ENCODE assay signal across 16 cellular contexts in the genomic region with DNA sequence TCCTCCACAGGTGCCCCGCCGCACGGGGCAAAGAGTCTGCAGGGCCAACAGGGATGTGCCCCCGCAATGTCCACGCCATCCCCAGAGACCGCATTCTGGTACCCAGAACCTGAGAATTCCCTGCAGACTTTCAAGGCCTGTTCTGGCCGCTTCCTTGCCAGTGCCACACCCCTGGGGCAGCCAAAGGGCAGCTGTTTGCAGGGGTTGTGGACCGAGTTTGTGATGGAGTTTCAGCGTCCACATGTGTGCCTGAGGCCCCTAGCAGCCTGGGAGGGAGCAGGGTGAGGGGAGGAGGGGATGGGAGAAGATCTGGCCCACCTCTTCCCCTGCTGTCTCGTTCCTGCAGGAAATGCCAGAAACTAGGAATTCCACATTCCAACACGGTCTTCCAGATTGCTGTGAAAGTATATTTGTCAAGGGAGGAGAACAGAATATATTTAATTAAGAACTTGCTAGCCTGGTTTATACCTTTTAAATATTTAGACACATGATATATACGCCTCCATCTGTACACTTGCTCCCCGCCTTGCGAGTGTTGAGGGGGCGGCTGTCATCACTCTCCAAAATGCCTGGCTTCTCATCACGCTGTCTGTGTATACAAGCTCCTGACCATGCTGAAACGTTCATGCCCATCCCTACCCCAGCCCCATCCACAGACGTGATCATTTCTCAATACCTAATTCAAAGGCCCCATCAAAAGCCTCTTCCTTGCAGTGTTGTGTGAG. TPM values are rescaled to one million over a fixed set of nuclear protein-coding genes. Genes with fewer than 3 reads are reported as not detected.
DNase-seq lines count a peak whose midpoint lies in the region; ATAC-seq and TF ChIP-seq lines count a peak whose summit lies in the region.
"Had no signal": no experiment of that assay in that cellular context is flagged by ENCODE, and none has a peak within 500 bp of the region (broad histone marks: within the 10 kb centered on the region; RNA-seq: fewer than 3 reads in every experiment).

No MANE protein-coding gene starts in this region.

- no peaks in the 10 kb centered on the region for H3K36me3 ChIP-seq in GM23338 (ENCODE audit: insufficient read depth)
- no peaks in the 10 kb centered on the region for H3K36me3 ChIP-seq in colonic mucosa
- H3K36me3 ChIP-seq in smooth muscle cell (ENCODE audit: low read depth): no peaks in the 10 kb centered on the region
- H3K36me3 ChIP-seq: ascending aorta, ovary, uterus had no signal

- no peaks in the 10 kb centered on the region for H4K20me1 ChIP-seq in GM23338 (replicated peaks; ENCODE audit: insufficient read depth)
- H4K20me1 ChIP-seq in smooth muscle cell (ENCODE audit: low read depth): no peaks in the 10 kb centered on the region

- no peaks in the 10 kb centered on the region for H3F3A ChIP-seq in GM23338 (replicated peaks; ENCODE audit: low read depth)
- H3F3A ChIP-seq in smooth muscle cell (ENCODE audit: low read depth): no peaks in the 10 kb centered on the region

- H3K9me3 Mint-ChIP-seq in GM23338 (no peaks in the 10 kb centered on the region), nephron (no peaks in the 10 kb centered on the region)
- H3K9me3 Mint-ChIP-seq in naive thymus-derived CD8-positive, alpha-beta T cell: no peaks in the 10 kb centered on the region
- H3K9me3 Mint-ChIP-seq in activated naive CD4-positive, alpha-beta T cell treated with anti-CD3 and anti-CD28 coated beads, Interleukin-2, amount 10 ng/mL, durations not matched to agents 7 days and 5 days: no peaks in the 10 kb centered on the region

- H3K4me1 Mint-ChIP-seq in GM23338: peaks cover 13% of the 10 kb centered on the region
- peaks cover 23% of the 10 kb centered on the region for H3K4me1 Mint-ChIP-seq in nephron
- H3K4me1 Mint-ChIP-seq in naive thymus-derived CD8-positive, alpha-beta T cell: peaks cover 10 to 21% (median 15%) of the 10 kb centered on the region in 4 donors
- peaks cover 8% of the 10 kb centered on the region for H3K4me1 Mint-ChIP-seq in activated naive CD4-positive, alpha-beta T cell treated with anti-CD3 and anti-CD28 coated beads, Interleukin-2, amount 10 ng/mL, durations not matched to agents 7 days and 5 days

- H3K27ac ChIP-seq in GM23338 (ENCODE audit: low read depth): no peak overlapping the region
- peak overlapping the region; percentile 48 for H3K27ac ChIP-seq in colonic mucosa
- no peak overlapping the region for H3K27ac ChIP-seq in smooth muscle cell (ENCODE audit: low read depth)
- H3K27ac ChIP-seq: ascending aorta, RWPE1, uterus had no signal

- WGBS in smooth muscle cell (ENCODE audit: low lambda C conversion rate): 74% methylated on average over 18 of the region's 18 CpGs

- H3K4me3 ChIP-seq in AG10803 (ENCODE audit: low read length) (peak overlapping the region; percentile 40), GM23338 (no peak overlapping the region), colonic mucosa (no peak overlapping the region), smooth muscle cell (no peak overlapping the region)
- H3K4me3 ChIP-seq: ascending aorta, ovary, uterus had no signal

- H2AFZ ChIP-seq in GM23338 (peak overlapping the region; percentile 70), smooth muscle cell (ENCODE audit: low read depth) (no peak overlapping the region)

- TF ChIP-seq CTCF in AG10803 (conservative IDR thresholded peaks at IDR 0.05; ENCODE audit: low read length) (no peak), GM23338 (conservative IDR thresholded peaks at IDR 0.05; ENCODE audit: low read depth in 2 of 2) (no peak), colonic mucosa (IDR thresholded peaks at IDR 0.05) (no peak), nephron (IDR thresholded peaks at IDR 0.05; ENCODE audit: unreplicated experiment in 3 of 3) (no peak), smooth muscle cell (IDR thresholded peaks at IDR 0.05; ENCODE audit: borderline replicate concordance, insufficient read depth, poor library complexity, severe bottlenecking) (no peak)

- intact Hi-C loops in colonic mucosa (cut with DNase I): loop anchor here (5.0 to 10.0 kb wide), 2 partner anchors 148 to 221 kb away; a partner anchor contains a TSS

- H3K9me2 ChIP-seq in GM23338 (ENCODE audit: insufficient read depth): no peaks in the 10 kb centered on the region

- H3K79me2 ChIP-seq in GM23338 (replicated peaks; ENCODE audit: insufficient read depth) (no peaks in the 10 kb centered on the region), smooth muscle cell (ENCODE audit: low read depth) (no peaks in the 10 kb centered on the region)

- POLR2A ChIA-PET in naive thymus-derived CD8-positive, alpha-beta T cell (lab: Charles Lee): interaction anchor here (4.2 kb wide), 1 partner anchor 150 kb away, joined by 46 read pairs; no protein-coding TSS in a partner anchor

- H3K27me3 Mint-ChIP-seq in GM23338 (ENCODE audit: insufficient read depth, low read depth, poor library complexity) (peaks cover 4% of the 10 kb centered on the region), nephron (ENCODE audit: low read depth) (no peaks in the 10 kb centered on the region)
- no peaks in the 10 kb centered on the region for H3K27me3 Mint-ChIP-seq in naive thymus-derived CD8-positive, alpha-beta T cell
- peaks cover 15% of the 10 kb centered on the region for H3K27me3 Mint-ChIP-seq in activated naive CD4-positive, alpha-beta T cell treated with anti-CD3 and anti-CD28 coated beads, Interleukin-2, amount 10 ng/mL, durations not matched to agents 7 days and 5 days

- H3K27me3 ChIP-seq in GM23338 (ENCODE audit: insufficient read depth) (no peaks in the 10 kb centered on the region), colonic mucosa (no peaks in the 10 kb centered on the region), smooth muscle cell (ENCODE audit: low read depth) (no peaks in the 10 kb centered on the region)
- H3K27me3 ChIP-seq: ascending aorta, ovary, uterus had no signal

- H3K4me3 Mint-ChIP-seq in GM23338: no peak overlapping the region
- H3K4me3 Mint-ChIP-seq in nephron: peak overlapping the region in 1 of 3 experiments; percentile 17
- H3K4me3 Mint-ChIP-seq in naive thymus-derived CD8-positive, alpha-beta T cell: no peak overlapping the region
- no peak overlapping the region for H3K4me3 Mint-ChIP-seq in activated naive CD4-positive, alpha-beta T cell treated with anti-CD3 and anti-CD28 coated beads, Interleukin-2, amount 10 ng/mL, durations not matched to agents 7 days and 5 days

- H3K36me3 Mint-ChIP-seq in GM23338 (ENCODE audit: low read depth) (no peaks in the 10 kb centered on the region), nephron (ENCODE audit: low read depth) (no peaks in the 10 kb centered on the region)
- no peaks in the 10 kb centered on the region for H3K36me3 Mint-ChIP-seq in naive thymus-derived CD8-positive, alpha-beta T cell
- H3K36me3 Mint-ChIP-seq in activated naive CD4-positive, alpha-beta T cell treated with anti-CD3 and anti-CD28 coated beads, Interleukin-2, amount 10 ng/mL, durations not matched to agents 7 days and 5 days: no peaks in the 10 kb centered on the region

- H3K9me3 ChIP-seq in colonic mucosa (no peaks in the 10 kb centered on the region), smooth muscle cell (replicated peaks; ENCODE audit: low read depth) (no peaks in the 10 kb centered on the region)
- H3K9me3 ChIP-seq: ascending aorta, ovary, uterus had no signal

- DNase-seq in AG10803 (ENCODE audit: low read depth) (peak; percentile 76), GM23338 (ENCODE audit: low spot score) (peak; percentile 29), colonic mucosa (peak; percentile 60), smooth muscle cell (lab: John Stamatoyannopoulos, UW; ENCODE audit: unreplicated experiment) (no peak)
- DNase-seq in naive thymus-derived CD8-positive, alpha-beta T cell: no peak
- no peak for DNase-seq in activated effector memory CD4-positive, alpha-beta T cell treated with anti-CD3 and anti-CD28 coated beads, Interleukin-2, amount 50 U/mL, for 16 hours
- DNase-seq in activated naive CD4-positive, alpha-beta T cell treated with anti-CD3 and anti-CD28 coated beads, Interleukin-2, amount 10 ng/mL, durations not matched to agents 7 days and 5 days: no peak
- DNase-seq: activated naive CD4-positive, alpha-beta T cell; cortex of kidney; NK-92 treated with Interleukin-12 subunit alpha and Interleukin-12 subunit beta, amount 100 ng/mL, for 24 hours; stimulated activated CD4-positive, alpha-beta T cell treated with anti-CD3 and anti-CD28 coated beads, Interleukin-2, amount 100 ng/mL, for 48 hours; uterus had no signal

- H3K4me1 ChIP-seq in GM23338 (ENCODE audit: insufficient read depth): no peaks in the 10 kb centered on the region
- peaks cover 11% of the 10 kb centered on the region for H3K4me1 ChIP-seq in colonic mucosa
- H3K4me1 ChIP-seq in smooth muscle cell (ENCODE audit: low read depth): no peaks in the 10 kb centered on the region
- H3K4me1 ChIP-seq: uterus had no signal

- CTCF ChIA-PET in activated naive CD4-positive, alpha-beta T cell treated with anti-CD3 and anti-CD28 coated beads, Interleukin-2, amount 10 ng/mL, durations not matched to agents 7 days and 5 days (lab: Charles Lee): interaction anchor here (0.6 to 10.9 kb wide), 11 partner anchors 14 to 189 kb away, joined by 3 to 347 read pairs (median 3); no protein-coding TSS in a partner anchor

- H3K9ac ChIP-seq in colonic mucosa (ENCODE audit: low read depth in 2 of 2, low read length in 2 of 2) (no peak overlapping the region), smooth muscle cell (ENCODE audit: low read depth) (no peak overlapping the region)

- H3K4me2 ChIP-seq in GM23338: 0 out of 2 replicates have a peak overlapping the region, but pooled peaks have one; percentile 27
- no peak overlapping the region for H3K4me2 ChIP-seq in smooth muscle cell

- ATAC-seq in GM23338: no peak
- no peak for ATAC-seq in naive thymus-derived CD8-positive, alpha-beta T cell

- no peak overlapping the region; the same call in 1 of the 2 replicates for H3K27ac Mint-ChIP-seq in GM23338
- peak overlapping the region in 2 of 3 experiments; percentile 73 to 81 for H3K27ac Mint-ChIP-seq in nephron
- no peak overlapping the region for H3K27ac Mint-ChIP-seq in naive thymus-derived CD8-positive, alpha-beta T cell
- H3K27ac Mint-ChIP-seq in activated naive CD4-positive, alpha-beta T cell treated with anti-CD3 and anti-CD28 coated beads, Interleukin-2, amount 10 ng/mL, durations not matched to agents 7 days and 5 days: no peak overlapping the region

TF ChIP-seq in GM23338, 12 proteins besides CTCF, POLR2A, EP300 and RAD21 (continues in another document):
- TF ChIP-seq EZH2phosphoT487 (IDR thresholded peaks at IDR 0.05; ENCODE audit: unreplicated experiment) (no peak), STAT1 (IDR thresholded peaks at IDR 0.05; ENCODE audit: unreplicated experiment) (no peak), POLR2AphosphoS5 (IDR thresholded peaks at IDR 0.05; ENCODE audit: low read depth) (no peak), ZNF331 (CRISPR knock-in tag; IDR thresholded peaks at IDR 0.05; ENCODE audit: low read depth) (no peak), ZNF114 (CRISPR knock-in tag; IDR thresholded peaks at IDR 0.05) (no peak)

RNA-seq across cellular contexts. Expression of a gene that starts 31.1 kb away (rescaled TPM):
- 15.9 and 28.6 TPM in 2 replicates for total RNA-seq in GM23338 (2014; rRNA removed; shearing (Covaris generic))
- polyA plus RNA-seq in GM23338 (2016; fragmentation: Nextera tagmentation; extraction: Ambion mirVana): 14.3 and 16.6 TPM in 2 replicates
- total RNA-seq in colonic mucosa: 10 to 100 TPM; 12.0 to 18.3 TPM
- total RNA-seq in naive thymus-derived CD8-positive, alpha-beta T cell: 100 to 1,000 TPM; 112 to 124 TPM
- polyA plus RNA-seq in naive thymus-derived CD8-positive, alpha-beta T cell: 10 to 100 TPM; 55.0 to 66.8 (median 57.9) TPM
- total RNA-seq in smooth muscle cell: 19.9 and 20.0 TPM in 2 replicates
- polyA plus RNA-seq in smooth muscle cell: 4.9 and 5.5 TPM in 2 replicates

Comparison
In these comparisons a context has a peak if more than half of its experiments do, and no peak if none do; other contexts are left out.
1. DNase-seq: peak in AG10803 (single experiment), GM23338 (single experiment) and colonic mucosa (single experiment); none in naive thymus-derived CD8-positive, alpha-beta T cell (0 of 10), activated effector memory CD4-positive, alpha-beta T cell treated with anti-CD3 and anti-CD28 coated beads, Interleukin-2, amount 50 U/mL, for 16 hours (single experiment), activated naive CD4-positive, alpha-beta T cell treated with anti-CD3 and anti-CD28 coated beads, Interleukin-2, amount 10 ng/mL, durations not matched to agents 7 days and 5 days (single experiment) and smooth muscle cell (single experiment).
2. H3K27ac Mint-ChIP-seq: peak in nephron (2 of 3); none in GM23338 (single experiment), naive thymus-derived CD8-positive, alpha-beta T cell (0 of 10) and activated naive CD4-positive, alpha-beta T cell treated with anti-CD3 and anti-CD28 coated beads, Interleukin-2, amount 10 ng/mL, durations not matched to agents 7 days and 5 days (single experiment).